ENCODE assay signal across 1 cellular context in genomic region chr1:19311931-19312781, GRCh38.
TF ChIP-seq lines count a peak whose summit lies in the region.

Gene AKR7A2, minus strand, starts transcription at chr1:19312144. Its CDS starts 20 bp downstream, at chr1:19312124.
Gene SLC66A1, plus strand, starts transcription at chr1:19312326. Its CDS starts 5,352 bp downstream, at chr1:19317678.

TF ChIP-seq in K562, 482 proteins besides CTCF, POLR2A, EP300 and RAD21 (continued from another document):
- peak; percentile 87 for TF ChIP-seq USF1 (CRISPR knock-in tag; IDR thresholded peaks at IDR 0.05)
- TF ChIP-seq NEUROD1 (IDR thresholded peaks at IDR 0.05; ENCODE audit: borderline replicate concordance, low read depth, low read length, partially characterized antibody), result peak; percentile 44
- peak; percentile 63; the same call in 1 of the 2 replicates for TF ChIP-seq ZZZ3 (IDR thresholded peaks at IDR 0.05)
- TF ChIP-seq HNRNPUL1 (IDR thresholded peaks at IDR 0.05; ENCODE audit: low read length), result no peak
- TF ChIP-seq MITF (IDR thresholded peaks at IDR 0.05), result peak; percentile 80; the same call in 1 of the 2 replicates
- no peak for TF ChIP-seq KHSRP (IDR thresholded peaks at IDR 0.05)
- no peak for TF ChIP-seq WHSC1 (IDR thresholded peaks at IDR 0.05; ENCODE audit: low read length)
- no peak for TF ChIP-seq HNRNPH1 (optimal IDR thresholded peaks at IDR 0.05; ENCODE audit: low read depth, low read length)
- peak; percentile 83; the same call in 1 of the 2 replicates for TF ChIP-seq ZNF212 (CRISPR knock-in tag; IDR thresholded peaks at IDR 0.05)
- no peak for TF ChIP-seq ELK1 (CRISPR knock-in tag; IDR thresholded peaks at IDR 0.05)
- peak; percentile 72; the same call in 1 of the 2 replicates for TF ChIP-seq MYNN (IDR thresholded peaks at IDR 0.05)
- TF ChIP-seq MYNN (CRISPR knock-in tag; IDR thresholded peaks at IDR 0.05), result no peak
- TF ChIP-seq SP2 (IDR thresholded peaks at IDR 0.05; ENCODE audit: extremely low read depth, low read depth, low read length, poor library complexity, severe bottlenecking), result no peak
- TF ChIP-seq TFE3 (CRISPR knock-in tag; IDR thresholded peaks at IDR 0.05), result no peak; the same call in 1 of the 2 replicates
- peak; percentile 75 to 91; a peak in 3 of 4 replicates for TF ChIP-seq SIN3A (IDR thresholded peaks at IDR 0.05; ENCODE audit: borderline replicate concordance in 2 of 2, control insufficient read depth in 1 of 2, low read depth in 2 of 2, low read length in 2 of 2)
- TF ChIP-seq ZNF239 (CRISPR knock-in tag; IDR thresholded peaks at IDR 0.05), result no peak
- peak; percentile 82 for TF ChIP-seq SMAD4 (CRISPR knock-in tag; conservative IDR thresholded peaks at IDR 0.05)
- peak; percentile 33; the same call in 1 of the 2 replicates for TF ChIP-seq CEBPG (CRISPR knock-in tag; IDR thresholded peaks at IDR 0.05)
- TF ChIP-seq CEBPG (tag; conservative IDR thresholded peaks at IDR 0.05 in 1 of 2, IDR thresholded peaks at IDR 0.05 in 1 of 2), result no peak
- no peak for TF ChIP-seq SLC30A9 (CRISPR knock-in tag; IDR thresholded peaks at IDR 0.05)
